In the genomic region with DNA sequence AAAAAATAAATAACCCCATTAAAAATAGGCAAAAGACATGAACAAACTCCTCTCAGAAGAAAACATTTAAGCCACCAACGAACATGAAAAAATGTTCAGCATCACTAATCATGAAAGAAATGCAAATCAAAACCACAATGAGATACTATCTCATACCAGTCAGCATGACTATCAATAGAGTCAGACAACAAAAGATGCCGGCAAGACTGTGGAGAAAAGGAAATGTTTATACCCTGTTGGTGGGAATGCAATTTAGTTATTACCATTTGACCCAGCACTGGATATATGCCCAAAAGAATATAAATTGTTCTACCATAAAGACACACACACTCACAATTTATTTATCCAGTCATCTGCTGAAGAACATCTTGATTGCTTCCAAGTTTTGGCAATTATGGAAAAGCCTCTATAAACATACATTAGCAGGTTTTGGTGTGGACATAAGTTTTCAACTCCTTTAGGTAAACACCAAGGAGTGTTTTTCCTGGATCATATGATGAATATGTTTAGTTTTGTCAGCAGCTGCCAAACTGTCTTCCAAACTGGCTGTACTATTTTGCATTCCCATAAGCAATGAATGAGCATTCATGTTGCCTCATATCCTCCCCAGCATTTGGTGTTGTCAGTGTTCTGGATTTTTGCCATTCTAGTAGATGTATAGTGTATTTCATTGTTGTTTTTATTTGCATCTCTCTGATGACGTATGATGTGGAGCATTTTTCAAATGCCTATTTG, we compare ENCODE assay signal across 15 cellular contexts. TPM values are rescaled to one million over a fixed set of nuclear protein-coding genes. Genes with fewer than 3 reads are reported as not detected.
DNase-seq lines count a peak whose midpoint lies in the region; ATAC-seq and TF ChIP-seq lines count a peak whose summit lies in the region.
"Had no signal": no experiment of that assay in that cellular context is flagged by ENCODE, and none has a peak within 500 bp of the region (broad histone marks: within the 10 kb centered on the region; RNA-seq: fewer than 3 reads in every experiment).

No MANE protein-coding gene starts in this region.

- H3K27ac Mint-ChIP-seq in T-helper 17 cell = no peak overlapping the region
- H3K27ac Mint-ChIP-seq: CD4-positive, CD25-positive, alpha-beta regulatory T cell; endodermal cell had no signal

- no peaks in the 10 kb centered on the region for H3F3A ChIP-seq in smooth muscle cell (ENCODE audit: low read depth)

- H2AFZ ChIP-seq in smooth muscle cell (ENCODE audit: low read depth) = no peak overlapping the region

- DNase-seq in HT1080 (ENCODE audit: low read depth) (peak; percentile 44), amniotic epithelial cell (ENCODE audit: low read depth) (peak; percentile 74), foreskin keratinocyte (peak; percentile 39 to 67), T-helper 17 cell (no peak), smooth muscle cell (lab: John Stamatoyannopoulos, UW; ENCODE audit: unreplicated experiment) (no peak), upper lobe of right lung (no peak)
- DNase-seq: activated CD4-positive, alpha-beta T cell treated with anti-CD3 and anti-CD28 coated beads for 4 hours; activated T-cell treated with anti-CD3 and anti-CD28 coated beads, Interleukin-2, amount 50 U/mL, for 4 hours; CD4-positive, CD25-positive, alpha-beta regulatory T cell; endodermal cell; mucosa of descending colon had no signal

- H3K9ac ChIP-seq in BLaER1 = no peak overlapping the region
- H3K9ac ChIP-seq in smooth muscle cell (ENCODE audit: low read depth) = no peak overlapping the region

- intact Hi-C loops in upper lobe of right lung (cut with DNase I) = no loop called here

- WGBS in smooth muscle cell (ENCODE audit: low lambda C conversion rate) = 49% methylated on average over 3 of the region's 3 CpGs

- H3K27me3 Mint-ChIP-seq in T-helper 17 cell = no peaks in the 10 kb centered on the region
- H3K27me3 Mint-ChIP-seq: CD4-positive, CD25-positive, alpha-beta regulatory T cell had no signal

- H3K4me2 ChIP-seq in BLaER1 (peak overlapping the region; percentile 18; the same call in 1 of the 2 replicates), smooth muscle cell (no peak overlapping the region)

- H4K20me1 ChIP-seq in BLaER1 (no peaks in the 10 kb centered on the region), smooth muscle cell (ENCODE audit: low read depth) (no peaks in the 10 kb centered on the region)

- no peaks in the 10 kb centered on the region for H3K27me3 ChIP-seq in BLaER1
- no peaks in the 10 kb centered on the region for H3K27me3 ChIP-seq in foreskin keratinocyte
- no peaks in the 10 kb centered on the region for H3K27me3 ChIP-seq in smooth muscle cell (ENCODE audit: low read depth)
- no peaks in the 10 kb centered on the region for H3K27me3 ChIP-seq in upper lobe of right lung

- no peaks in the 10 kb centered on the region for H3K79me2 ChIP-seq in smooth muscle cell (ENCODE audit: low read depth)

- H3K4me3 Mint-ChIP-seq in T-helper 17 cell = no peak overlapping the region
- H3K4me3 Mint-ChIP-seq: activated T-cell treated with anti-CD3 and anti-CD28 coated beads, Interleukin-2, amount 50 U/mL, for 4 hours; CD4-positive, CD25-positive, alpha-beta regulatory T cell; endodermal cell had no signal

- peaks cover 12% of the 10 kb centered on the region for H3K4me1 ChIP-seq in BLaER1
- H3K4me1 ChIP-seq in foreskin keratinocyte = peaks cover 13% of the 10 kb centered on the region
- no peaks in the 10 kb centered on the region for H3K4me1 ChIP-seq in smooth muscle cell (ENCODE audit: low read depth)
- no peaks in the 10 kb centered on the region for H3K4me1 ChIP-seq in upper lobe of right lung

- peak; percentile 27 for TF ChIP-seq CTCF in foreskin keratinocyte (conservative IDR thresholded peaks at IDR 0.05)
- TF ChIP-seq CTCF in smooth muscle cell (IDR thresholded peaks at IDR 0.05; ENCODE audit: borderline replicate concordance, insufficient read depth, poor library complexity, severe bottlenecking) = no peak
- TF ChIP-seq CTCF in upper lobe of right lung (IDR thresholded peaks at IDR 0.05) = no peak

- ATAC-seq in foreskin keratinocyte (peak; percentile 99), T-helper 17 cell (no peak), upper lobe of right lung (no peak), GM21717 (IDR thresholded peaks at IDR 0.05; ENCODE audit: unreplicated experiment) (no peak)
- ATAC-seq: activated T-cell treated with anti-CD3 and anti-CD28 coated beads, Interleukin-2, amount 50 U/mL, for 4 hours; mucosa of descending colon had no signal

- H3K4me1 Mint-ChIP-seq in T-helper 17 cell = no peaks in the 10 kb centered on the region
- H3K4me1 Mint-ChIP-seq: CD4-positive, CD25-positive, alpha-beta regulatory T cell; endodermal cell had no signal

- H3K4me3 ChIP-seq in BLaER1 (no peak overlapping the region), smooth muscle cell (no peak overlapping the region), upper lobe of right lung (no peak overlapping the region)
- H3K4me3 ChIP-seq: mucosa of descending colon had no signal

- peaks cover 21% of the 10 kb centered on the region for H3K9me3 ChIP-seq in BLaER1
- H3K9me3 ChIP-seq in T-helper 17 cell (ENCODE audit: control insufficient read depth, low read length, poor library complexity, severe bottlenecking) = no peaks in the 10 kb centered on the region
- peaks cover 2% of the 10 kb centered on the region for H3K9me3 ChIP-seq in smooth muscle cell (replicated peaks; ENCODE audit: low read depth)
- peaks cover 4% of the 10 kb centered on the region for H3K9me3 ChIP-seq in upper lobe of right lung
- H3K9me3 ChIP-seq: mucosa of descending colon had no signal

- H3K36me3 ChIP-seq in BLaER1 = no peaks in the 10 kb centered on the region
- H3K36me3 ChIP-seq in smooth muscle cell (ENCODE audit: low read depth) = no peaks in the 10 kb centered on the region
- no peaks in the 10 kb centered on the region for H3K36me3 ChIP-seq in upper lobe of right lung

- H3K36me3 Mint-ChIP-seq in T-helper 17 cell (ENCODE audit: low read depth) = no peaks in the 10 kb centered on the region
- H3K36me3 Mint-ChIP-seq: CD4-positive, CD25-positive, alpha-beta regulatory T cell had no signal

- H3K27ac ChIP-seq in BLaER1 (no peak overlapping the region), foreskin keratinocyte (no peak overlapping the region), smooth muscle cell (ENCODE audit: low read depth) (no peak overlapping the region), upper lobe of right lung (no peak overlapping the region)

RNA-seq across cellular contexts. Expression of a gene that starts 28.0 kb away (rescaled TPM):
- total RNA-seq in HT1080 (2014; rRNA removed; shearing (Covaris generic)) = not detected in 2 replicates
- not detected in 2 replicates for polyA plus RNA-seq in HT1080 (2015; cell fraction: cytosol; rRNA removed)
- polyA plus RNA-seq in HT1080 (2015; cell fraction: nucleus; rRNA removed) = not detected in 2 replicates
- total RNA-seq in foreskin keratinocyte (not detected in 2 replicates), T-helper 17 cell (not detected), smooth muscle cell (not detected in 2 replicates), upper lobe of right lung (not detected)
- polyA plus RNA-seq in foreskin keratinocyte (not detected in 2 replicates), smooth muscle cell (not detected in 2 replicates)
- total RNA-seq: activated T-cell treated with anti-CD3 and anti-CD28 coated beads, Interleukin-2, amount 50 U/mL, for 4 hours; CD4-positive, CD25-positive, alpha-beta regulatory T cell; endodermal cell; posterior vena cava; T-helper 1 cell treated with Interleukin-12 subunit alpha and Interleukin-12 subunit beta and Interleukin-4 antibody, amounts not matched to agents 30 ng/mL and 1 ng/mL, for 36 hours had no signal
- polyA plus RNA-seq: CD4-positive, CD25-positive, alpha-beta regulatory T cell had no signal

RNA-seq across cellular contexts. Expression of a gene that starts 29.6 kb away (rescaled TPM):
- not detected in 2 replicates for total RNA-seq in HT1080 (2014; rRNA removed; shearing (Covaris generic))
- not detected in 2 replicates for polyA plus RNA-seq in HT1080 (2015; cell fraction: cytosol; rRNA removed)
- polyA plus RNA-seq in HT1080 (2015; cell fraction: nucleus; rRNA removed) = not detected in 2 replicates
- total RNA-seq in foreskin keratinocyte (not detected in 2 replicates), T-helper 17 cell (not detected), smooth muscle cell (not detected in 2 replicates), upper lobe of right lung (0.58 TPM)
- polyA plus RNA-seq in foreskin keratinocyte (not detected in 2 replicates), smooth muscle cell (not detected in 2 replicates)
- total RNA-seq: activated T-cell treated with anti-CD3 and anti-CD28 coated beads, Interleukin-2, amount 50 U/mL, for 4 hours; CD4-positive, CD25-positive, alpha-beta regulatory T cell; mucosa of descending colon; posterior vena cava; T-helper 1 cell treated with Interleukin-12 subunit alpha and Interleukin-12 subunit beta and Interleukin-4 antibody, amounts not matched to agents 30 ng/mL and 1 ng/mL, for 36 hours had no signal
- polyA plus RNA-seq: CD4-positive, CD25-positive, alpha-beta regulatory T cell had no signal

RNA-seq across cellular contexts. Expression of a gene that starts 34.2 kb away (rescaled TPM):
- not detected in 2 replicates for total RNA-seq in HT1080 (2014; rRNA removed; shearing (Covaris generic))
- polyA plus RNA-seq in HT1080 (2015; cell fraction: cytosol; rRNA removed) = not detected in 2 replicates
- not detected in 2 replicates for polyA plus RNA-seq in HT1080 (2015; cell fraction: nucleus; rRNA removed)
- total RNA-seq in foreskin keratinocyte (not detected in 2 replicates), T-helper 17 cell (not detected), smooth muscle cell (not detected in 2 replicates), upper lobe of right lung (not detected)
- polyA plus RNA-seq in foreskin keratinocyte (not detected in 2 replicates), smooth muscle cell (not detected in 2 replicates)
- total RNA-seq: activated T-cell treated with anti-CD3 and anti-CD28 coated beads, Interleukin-2, amount 50 U/mL, for 4 hours; CD4-positive, CD25-positive, alpha-beta regulatory T cell; endodermal cell; mucosa of descending colon; posterior vena cava; T-helper 1 cell treated with Interleukin-12 subunit alpha and Interleukin-12 subunit beta and Interleukin-4 antibody, amounts not matched to agents 30 ng/mL and 1 ng/mL, for 36 hours had no signal
- polyA plus RNA-seq: CD4-positive, CD25-positive, alpha-beta regulatory T cell had no signal

RNA-seq across cellular contexts. Expression of a gene that starts 44.9 kb away (rescaled TPM):
- not detected in 2 replicates for total RNA-seq in HT1080 (2014; rRNA removed; shearing (Covaris generic))
- not detected in 2 replicates for polyA plus RNA-seq in HT1080 (2015; cell fraction: cytosol; rRNA removed)
- polyA plus RNA-seq in HT1080 (2015; cell fraction: nucleus; rRNA removed) = not detected in 2 replicates
- not detected in 2 replicates for total RNA-seq in foreskin keratinocyte
- not detected in 2 replicates for polyA plus RNA-seq in foreskin keratinocyte
- total RNA-seq in T-helper 17 cell = not detected
- total RNA-seq in smooth muscle cell = not detected in 2 replicates
- not detected in 2 replicates for polyA plus RNA-seq in smooth muscle cell
- not detected for total RNA-seq in upper lobe of right lung
- total RNA-seq: activated T-cell treated with anti-CD3 and anti-CD28 coated beads, Interleukin-2, amount 50 U/mL, for 4 hours; CD4-positive, CD25-positive, alpha-beta regulatory T cell; mucosa of descending colon; posterior vena cava; T-helper 1 cell treated with Interleukin-12 subunit alpha and Interleukin-12 subunit beta and Interleukin-4 antibody, amounts not matched to agents 30 ng/mL and 1 ng/mL, for 36 hours had no signal
- polyA plus RNA-seq: CD4-positive, CD25-positive, alpha-beta regulatory T cell had no signal

Comparison
In these comparisons a context has a peak if more than half of its experiments do, and no peak if none do; other contexts are left out.
1. DNase-seq: peak in HT1080 (single experiment), amniotic epithelial cell (single experiment) and foreskin keratinocyte (2 of 2); none in T-helper 17 cell (0 of 3), smooth muscle cell (single experiment) and upper lobe of right lung (single experiment).